12 cellular contexts compared by ENCODE assay signal in genomic region chr1:202241376-202242079, GRCh38. TPM values are rescaled to one million over a fixed set of nuclear protein-coding genes. Genes with fewer than 3 reads are reported as not detected.
DNase-seq lines count a peak whose midpoint lies in the region; ATAC-seq lines count a peak whose summit lies in the region.
"Had no signal": no experiment of that assay in that cellular context is flagged by ENCODE, and none has a peak within 500 bp of the region (broad histone marks: within the 10 kb centered on the region; RNA-seq: fewer than 3 reads in every experiment).

No MANE protein-coding gene starts in this region.

- CTCF ChIA-PET in naive thymus-derived CD4-positive, alpha-beta T cell (lab: Charles Lee), result no interaction called here

- peaks cover 0 to 2% (median 0%) of the 10 kb centered on the region in 11 donors for H3K9me3 Mint-ChIP-seq in naive thymus-derived CD4-positive, alpha-beta T cell

- H3K4me1 Mint-ChIP-seq in naive thymus-derived CD4-positive, alpha-beta T cell, result peaks cover 0 to 2% (median 0%) of the 10 kb centered on the region in 7 donors

- no peak overlapping the region for H3K4me3 Mint-ChIP-seq in naive thymus-derived CD4-positive, alpha-beta T cell

- H3K4me3 ChIP-seq in naive thymus-derived CD4-positive, alpha-beta T cell (ENCODE audit: low read length), result no peak overlapping the region

- intact Hi-C loops in naive thymus-derived CD4-positive, alpha-beta T cell (cut with micrococcal nuclease), result no loop called here

- no peak for ATAC-seq in HG02852 (IDR thresholded peaks at IDR 0.05; ENCODE audit: unreplicated experiment)
- no peak for ATAC-seq in naive thymus-derived CD4-positive, alpha-beta T cell

- no peaks in the 10 kb centered on the region for H3K27me3 ChIP-seq in naive thymus-derived CD4-positive, alpha-beta T cell (ENCODE audit: control insufficient read depth in 2 of 2, insufficient read depth in 2 of 2, low read length in 2 of 2)

- POLR2A ChIA-PET in naive thymus-derived CD4-positive, alpha-beta T cell (lab: Charles Lee), result no interaction called here

- H3K27ac Mint-ChIP-seq in naive thymus-derived CD4-positive, alpha-beta T cell, result no peak overlapping the region

- H3K27me3 Mint-ChIP-seq in naive thymus-derived CD4-positive, alpha-beta T cell, result peaks cover under 1 to 27% (median 1%) of the 10 kb centered on the region in 5 donors

- peak; percentile 16 for DNase-seq in activated effector memory CD4-positive, alpha-beta T cell treated with anti-CD3 and anti-CD28 coated beads, Interleukin-2, amount 50 U/mL, for 16 hours
- no peak for DNase-seq in activated effector memory CD4-positive, alpha-beta T cell treated with Interleukin-2 at 50 U/mL for 16 hours
- DNase-seq in astrocyte of the hippocampus (ENCODE audit: low read depth, low spot score), result peak; percentile 60
- peak; percentile 36 for DNase-seq in islet precursor cell
- DNase-seq in ureter (ENCODE audit: low spot score), result peak; percentile 72
- no peak for DNase-seq in naive thymus-derived CD4-positive, alpha-beta T cell
- no peak for DNase-seq in DMS53 treated with DMSO at 0.1 percent for 48 hours (lab: John Stamatoyannopoulos, UW; ENCODE audit: unreplicated experiment)
- DNase-seq: activated naive CD4-positive, alpha-beta T cell treated with anti-CD3 and anti-CD28 coated beads, Interleukin-2, amount 50 U/mL, for 16 hours; central memory CD4-positive, alpha-beta T cell; NCI-H2107; SW 1271 had no signal

- H3K36me3 ChIP-seq in naive thymus-derived CD4-positive, alpha-beta T cell (ENCODE audit: control insufficient read depth in 2 of 3, insufficient read depth in 3 of 3, low read length in 3 of 3), result no peaks in the 10 kb centered on the region

- H3K4me1 ChIP-seq in naive thymus-derived CD4-positive, alpha-beta T cell (ENCODE audit: control insufficient read depth in 2 of 2, insufficient read depth in 2 of 2, low read length in 2 of 2), result no peaks in the 10 kb centered on the region

- no peaks in the 10 kb centered on the region for H3K36me3 Mint-ChIP-seq in naive thymus-derived CD4-positive, alpha-beta T cell

- no peak overlapping the region for H3K27ac ChIP-seq in naive thymus-derived CD4-positive, alpha-beta T cell (ENCODE audit: low read depth, low read length)

- no peaks in the 10 kb centered on the region for H3K9me3 ChIP-seq in naive thymus-derived CD4-positive, alpha-beta T cell (ENCODE audit: control insufficient read depth in 2 of 3, low read length in 3 of 3)

RNA-seq across cellular contexts. Expression of gene LGR6, which starts 47.9 kb away (rescaled TPM):
- total RNA-seq in ureter, result 9.2 TPM
- 1 to 10 TPM in 1 of 5 experiments, under 1 TPM in 3, not detected in 1; 0.16 to 5.8 (median 0.67) TPM for total RNA-seq in naive thymus-derived CD4-positive, alpha-beta T cell
- polyA plus RNA-seq in naive thymus-derived CD4-positive, alpha-beta T cell, result under 1 TPM; 0.22 to 0.29 TPM

Comparison
In these comparisons a context has a peak if more than half of its experiments do, and no peak if none do; other contexts are left out.
1. DNase-seq: peak in activated effector memory CD4-positive, alpha-beta T cell treated with anti-CD3 and anti-CD28 coated beads, Interleukin-2, amount 50 U/mL, for 16 hours (single experiment), astrocyte of the hippocampus (single experiment), islet precursor cell (single experiment) and ureter (single experiment); none in activated effector memory CD4-positive, alpha-beta T cell treated with Interleukin-2 at 50 U/mL for 16 hours (single experiment), naive thymus-derived CD4-positive, alpha-beta T cell (0 of 9) and DMS53 treated with DMSO at 0.1 percent for 48 hours (single experiment).